ENCODE assay signal across 8 cellular contexts in the genomic region with DNA sequence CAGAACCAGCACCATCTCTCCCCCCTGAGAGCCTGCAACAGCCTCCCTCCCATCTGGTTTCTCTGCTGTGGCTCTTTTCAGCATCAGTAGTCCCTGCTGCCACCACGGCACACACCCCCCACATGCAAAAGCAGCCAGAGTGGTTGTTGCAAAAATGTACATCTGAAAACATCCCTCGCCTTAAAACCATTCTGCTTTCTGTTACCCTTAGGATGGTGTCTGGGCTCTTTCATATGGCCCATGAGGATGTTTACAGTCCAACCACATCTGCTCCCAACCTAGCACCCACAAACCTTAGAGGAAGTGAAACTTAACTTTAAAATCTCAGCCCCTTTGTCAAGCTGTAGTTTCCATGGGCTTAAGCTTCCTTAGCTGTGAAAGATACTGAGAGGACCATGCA. TPM values are rescaled to one million over a fixed set of nuclear protein-coding genes. Genes with fewer than 3 reads are reported as not detected.
A peak's percentile ranks its signal among the peaks of the same experiment; 100 is the strongest.
DNase-seq lines count a peak whose midpoint lies in the region; ATAC-seq and TF ChIP-seq lines count a peak whose summit lies in the region.

No MANE protein-coding gene starts in this region.

- no peak for TF ChIP-seq CTCF in breast epithelium (IDR thresholded peaks at IDR 0.05)
- no peak for TF ChIP-seq CTCF in natural killer cell (IDR thresholded peaks at IDR 0.05)

- ATAC-seq in GM18502 (IDR thresholded peaks at IDR 0.05; ENCODE audit: poor library complexity, unreplicated experiment) (peak; percentile 83), GM21717 (IDR thresholded peaks at IDR 0.05; ENCODE audit: unreplicated experiment) (peak; percentile 86), natural killer cell (peak; percentile 41 to 68 (median 58))

- H2AFZ ChIP-seq in Karpas-422 (ENCODE audit: low read length) = peak overlapping the region; percentile 30

- peaks cover 42 to 43% of the 10 kb centered on the region in 2 donors for H3K4me1 Mint-ChIP-seq in natural killer cell

- H3K4me2 ChIP-seq in Karpas-422 (ENCODE audit: low read depth, low read length, poor library complexity, severe bottlenecking) = peak overlapping the region; percentile 77

- no peaks in the 10 kb centered on the region for H3K9me2 ChIP-seq in Karpas-422 (replicated peaks; ENCODE audit: insufficient read depth, low read length)

- H3K4me3 ChIP-seq in Karpas-422 (ENCODE audit: low read length) (peak overlapping the region; percentile 92), breast epithelium (peak overlapping the region; percentile 80 to 99 (median 82))

- H3K9ac ChIP-seq in Karpas-422 (ENCODE audit: low read length) = peak overlapping the region; percentile 86

- peaks cover 28 to 59% of the 10 kb centered on the region in 2 donors for H3K27me3 Mint-ChIP-seq in natural killer cell (ENCODE audit: low read depth in 2 of 2)

- H3K27ac Mint-ChIP-seq in natural killer cell = peak overlapping the region; percentile 76 to 85

- no peaks in the 10 kb centered on the region for H3K27me3 ChIP-seq in Karpas-422 (ENCODE audit: low read length)
- no peaks in the 10 kb centered on the region for H3K27me3 ChIP-seq in breast epithelium

- H3K27ac ChIP-seq in Karpas-422 (ENCODE audit: low read length) = peak overlapping the region; percentile 80
- H3K27ac ChIP-seq in breast epithelium = peak overlapping the region; percentile 97 to 100

- H3K4me1 ChIP-seq in Karpas-422 (ENCODE audit: low read length) (peaks cover 51% of the 10 kb centered on the region), breast epithelium (peaks cover 8 to 30% of the 10 kb centered on the region in 2 donors)

- H3K9me3 Mint-ChIP-seq in natural killer cell = no peaks in the 10 kb centered on the region

- H3K36me3 Mint-ChIP-seq in natural killer cell = no peaks in the 10 kb centered on the region

- no peak for TF ChIP-seq POLR2A in breast epithelium (IDR thresholded peaks at IDR 0.05)

- peaks cover 37% of the 10 kb centered on the region for H3K79me2 ChIP-seq in Karpas-422 (ENCODE audit: low read length)

- H3K9me3 ChIP-seq in Karpas-422 (ENCODE audit: low read length) = no peaks in the 10 kb centered on the region
- no peaks in the 10 kb centered on the region for H3K9me3 ChIP-seq in breast epithelium

- DNase-seq in Karpas-422 (peak; percentile 91), breast epithelium (ENCODE audit: low spot score in 2 of 2) (no peak), natural killer cell (no peak), SW 1271 (lab: John Stamatoyannopoulos, UW) (no peak), SW480 (ENCODE audit: low spot score) (no peak), inferior parietal cortex (ENCODE audit: extremely low spot score) (no peak)

- H3K4me3 Mint-ChIP-seq in natural killer cell = peak overlapping the region; percentile 95

- intact Hi-C loops in breast epithelium (cut with DNase I; ENCODE audit: low total_unique reads) (loop anchor here (10.0 kb wide), 1 partner anchor 186 kb away; no protein-coding TSS in a partner anchor), natural killer cell (cut with micrococcal nuclease) (loop anchor here (10.0 kb wide), 1 partner anchor 76 kb away; no protein-coding TSS in a partner anchor)

- no peaks in the 10 kb centered on the region for H4K20me1 ChIP-seq in Karpas-422 (ENCODE audit: insufficient read depth, low read depth, low read length)

- H3K36me3 ChIP-seq in Karpas-422 (ENCODE audit: insufficient read depth, low read length) (no peaks in the 10 kb centered on the region), breast epithelium (no peaks in the 10 kb centered on the region)

RNA-seq across cellular contexts. Expression of gene TTC21A, which starts 0.8 kb away (rescaled TPM):
- total RNA-seq in Karpas-422 (2014; rRNA removed; shearing (Covaris generic); ENCODE audit: low replicate concordance) = 8.7 and 9.5 TPM in 2 replicates
- 10 to 100 TPM in 2 of 3 donors, 1 to 10 TPM in 1; 5.9 to 16.1 (median 13.1) TPM for total RNA-seq in breast epithelium
- total RNA-seq in natural killer cell = 1 to 10 TPM; 2.1 to 3.9 (median 2.4) TPM

RNA-seq across cellular contexts. Expression of gene GORASP1, which starts 0.9 kb away (rescaled TPM):
- 38.5 and 51.8 TPM in 2 replicates for total RNA-seq in Karpas-422 (2014; rRNA removed; shearing (Covaris generic); ENCODE audit: low replicate concordance)
- total RNA-seq in breast epithelium (10 to 100 TPM; 58.2 to 98.8 (median 77.3) TPM), natural killer cell (10 to 100 TPM; 20.2 to 21.3 (median 20.8) TPM)

RNA-seq across cellular contexts. Expression of gene CSRNP1, which starts 45.1 kb away (rescaled TPM):
- 10.3 and 11.1 TPM in 2 replicates for total RNA-seq in Karpas-422 (2014; rRNA removed; shearing (Covaris generic); ENCODE audit: low replicate concordance)
- total RNA-seq in breast epithelium (100 to 1,000 TPM in 1 of 3 donors, 10 to 100 TPM in 2; 30.2 to 112 (median 59.0) TPM), natural killer cell (100 to 1,000 TPM; 208 to 300 (median 253) TPM)

RNA-seq across cellular contexts. Expression of gene WDR48, which starts 56.5 kb away (rescaled TPM):
- total RNA-seq in Karpas-422 (2014; rRNA removed; shearing (Covaris generic); ENCODE audit: low replicate concordance) = 23.7 and 27.7 TPM in 2 replicates
- 10 to 100 TPM; 32.8 to 48.9 (median 33.8) TPM for total RNA-seq in breast epithelium
- 100 to 1,000 TPM in 1 of 3 donors, 10 to 100 TPM in 2; 89.1 to 101 (median 91.5) TPM for total RNA-seq in natural killer cell

RNA-seq across cellular contexts. Expression of gene SCN11A, which starts 56.6 kb away (rescaled TPM):
- total RNA-seq in Karpas-422 (2014; rRNA removed; shearing (Covaris generic); ENCODE audit: low replicate concordance) = 0.07 TPM in 1 of 2 replicates, not detected in the other
- total RNA-seq in breast epithelium (under 1 TPM; 0.15 to 0.48 (median 0.33) TPM), natural killer cell (under 1 TPM in 2 of 3 donors, not detected in 1; 0.07 to 0.08 TPM)
